Comparison of ENCODE assay signal across 8 cellular contexts in the genomic region with DNA sequence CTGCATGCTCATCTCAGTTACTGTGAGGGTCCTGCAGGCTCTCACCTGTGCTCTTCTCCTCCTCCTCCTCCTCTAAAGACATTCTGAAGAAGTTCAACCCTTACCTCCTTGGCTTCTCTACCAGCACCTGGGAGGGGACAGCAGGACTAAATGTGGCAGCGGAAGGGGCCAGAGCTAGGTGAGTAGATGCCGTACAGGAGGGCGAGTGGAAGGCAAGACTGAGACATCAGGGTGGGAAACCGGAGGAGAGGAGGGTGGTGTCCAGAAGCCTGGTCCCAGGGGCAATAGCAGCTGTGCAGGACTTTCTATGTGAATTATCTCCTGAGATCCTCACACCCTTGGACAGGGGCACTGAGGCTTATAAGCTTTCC.
DNase-seq lines count a peak whose midpoint lies in the region; ATAC-seq and TF ChIP-seq lines count a peak whose summit lies in the region.

No MANE protein-coding gene starts in this region.

- ATAC-seq in left cardiac atrium (no peak), GM18520 (IDR thresholded peaks at IDR 0.05; ENCODE audit: unreplicated experiment) (no peak), HG02938 (IDR thresholded peaks at IDR 0.05; ENCODE audit: unreplicated experiment) (no peak)

- no peak overlapping the region for H2AFZ ChIP-seq in neural cell (ENCODE audit: low read depth, low read length)
- no peak overlapping the region for H2AFZ ChIP-seq in Karpas-422 (ENCODE audit: low read length)

- intact Hi-C loops in left ventricle myocardium inferior (cut with micrococcal nuclease): no loop called here
- intact Hi-C loops in left cardiac atrium (cut with DNase I): no loop called here
- intact Hi-C loops in vagina (cut with DNase I): loop anchor here (10.0 kb wide), 1 partner anchor 134 kb away; a partner anchor contains a TSS

- no peak overlapping the region for H3K4me2 ChIP-seq in neural cell (ENCODE audit: low read length)
- no peak overlapping the region for H3K4me2 ChIP-seq in Karpas-422 (ENCODE audit: low read depth, low read length, poor library complexity, severe bottlenecking)

- H3K9ac ChIP-seq in neural cell (ENCODE audit: low read length) (peak overlapping the region; percentile 43), Karpas-422 (ENCODE audit: low read length) (no peak overlapping the region)

- H3K9me3 ChIP-seq in left ventricle myocardium inferior (replicated peaks): no peaks in the 10 kb centered on the region
- H3K9me3 ChIP-seq in neural cell (ENCODE audit: low read length): no peaks in the 10 kb centered on the region
- H3K9me3 ChIP-seq in vagina: no peaks in the 10 kb centered on the region
- H3K9me3 ChIP-seq in Karpas-422 (ENCODE audit: low read length): no peaks in the 10 kb centered on the region

- DNase-seq in left ventricle myocardium inferior: no peak
- DNase-seq in left cardiac atrium: no peak
- DNase-seq in coronary artery (ENCODE audit: low spot score): no peak
- DNase-seq in vagina (ENCODE audit: extremely low spot score in 2 of 2): no peak
- no peak for DNase-seq in Karpas-422

- no peak for TF ChIP-seq CTCF in left ventricle myocardium inferior (IDR thresholded peaks at IDR 0.05; ENCODE audit: borderline replicate concordance)
- TF ChIP-seq CTCF in coronary artery (IDR thresholded peaks at IDR 0.05): no peak
- no peak for TF ChIP-seq CTCF in neural cell (IDR thresholded peaks at IDR 0.05; ENCODE audit: poor library complexity, severe bottlenecking)
- TF ChIP-seq CTCF in vagina (IDR thresholded peaks at IDR 0.05): no peak

- H3F3A ChIP-seq in neural cell (ENCODE audit: insufficient read depth, low read length, poor library complexity, severe bottlenecking): no peaks in the 10 kb centered on the region

- no peak for TF ChIP-seq POLR2A in vagina (IDR thresholded peaks at IDR 0.05)

- H3K4me3 ChIP-seq in left ventricle myocardium inferior: no peak overlapping the region
- H3K4me3 ChIP-seq in coronary artery: no peak overlapping the region
- H3K4me3 ChIP-seq in neural cell (ENCODE audit: low read length): peak overlapping the region; percentile 41
- H3K4me3 ChIP-seq in vagina: no peak overlapping the region
- H3K4me3 ChIP-seq in Karpas-422 (ENCODE audit: low read length): no peak overlapping the region

- no peaks in the 10 kb centered on the region for H3K9me2 ChIP-seq in neural cell (ENCODE audit: insufficient read depth, low read length)
- no peaks in the 10 kb centered on the region for H3K9me2 ChIP-seq in Karpas-422 (replicated peaks; ENCODE audit: insufficient read depth, low read length)

- no peak for TF ChIP-seq EP300 in neural cell (conservative IDR thresholded peaks at IDR 0.05; ENCODE audit: poor library complexity, severe bottlenecking)

- H3K79me2 ChIP-seq in neural cell (replicated peaks; ENCODE audit: insufficient read depth, low read length) (no peaks in the 10 kb centered on the region), Karpas-422 (ENCODE audit: low read length) (no peaks in the 10 kb centered on the region)

- TF ChIP-seq RAD21 in neural cell (conservative IDR thresholded peaks at IDR 0.05): no peak

- H3K27me3 ChIP-seq in left ventricle myocardium inferior (ENCODE audit: low read depth) (no peaks in the 10 kb centered on the region), neural cell (ENCODE audit: insufficient read depth, low read depth, low read length) (no peaks in the 10 kb centered on the region), vagina (no peaks in the 10 kb centered on the region), Karpas-422 (ENCODE audit: low read length) (no peaks in the 10 kb centered on the region)

- H3K4me1 ChIP-seq in left ventricle myocardium inferior (peaks cover 39% of the 10 kb centered on the region), vagina (peaks cover 45% of the 10 kb centered on the region), Karpas-422 (ENCODE audit: low read length) (no peaks in the 10 kb centered on the region)

- no peaks in the 10 kb centered on the region for H4K20me1 ChIP-seq in neural cell (ENCODE audit: insufficient read depth)
- H4K20me1 ChIP-seq in Karpas-422 (ENCODE audit: insufficient read depth, low read depth, low read length): no peaks in the 10 kb centered on the region

- H3K27ac ChIP-seq in left ventricle myocardium inferior (replicated peaks): peak overlapping the region; percentile 73
- peak overlapping the region; percentile 75 to 100 for H3K27ac ChIP-seq in coronary artery
- H3K27ac ChIP-seq in neural cell (ENCODE audit: low read length): peak overlapping the region; percentile 68
- H3K27ac ChIP-seq in vagina: peak overlapping the region; percentile 90
- no peak overlapping the region for H3K27ac ChIP-seq in Karpas-422 (ENCODE audit: low read length)

- H3K36me3 ChIP-seq in left ventricle myocardium inferior: no peaks in the 10 kb centered on the region
- no peaks in the 10 kb centered on the region for H3K36me3 ChIP-seq in neural cell (ENCODE audit: insufficient read depth, low read length)
- no peaks in the 10 kb centered on the region for H3K36me3 ChIP-seq in vagina
- H3K36me3 ChIP-seq in Karpas-422 (ENCODE audit: insufficient read depth, low read length): no peaks in the 10 kb centered on the region

TF ChIP-seq in neural cell, 6 proteins besides CTCF, POLR2A, EP300 and RAD21:
- TF ChIP-seq, protein P1, sequence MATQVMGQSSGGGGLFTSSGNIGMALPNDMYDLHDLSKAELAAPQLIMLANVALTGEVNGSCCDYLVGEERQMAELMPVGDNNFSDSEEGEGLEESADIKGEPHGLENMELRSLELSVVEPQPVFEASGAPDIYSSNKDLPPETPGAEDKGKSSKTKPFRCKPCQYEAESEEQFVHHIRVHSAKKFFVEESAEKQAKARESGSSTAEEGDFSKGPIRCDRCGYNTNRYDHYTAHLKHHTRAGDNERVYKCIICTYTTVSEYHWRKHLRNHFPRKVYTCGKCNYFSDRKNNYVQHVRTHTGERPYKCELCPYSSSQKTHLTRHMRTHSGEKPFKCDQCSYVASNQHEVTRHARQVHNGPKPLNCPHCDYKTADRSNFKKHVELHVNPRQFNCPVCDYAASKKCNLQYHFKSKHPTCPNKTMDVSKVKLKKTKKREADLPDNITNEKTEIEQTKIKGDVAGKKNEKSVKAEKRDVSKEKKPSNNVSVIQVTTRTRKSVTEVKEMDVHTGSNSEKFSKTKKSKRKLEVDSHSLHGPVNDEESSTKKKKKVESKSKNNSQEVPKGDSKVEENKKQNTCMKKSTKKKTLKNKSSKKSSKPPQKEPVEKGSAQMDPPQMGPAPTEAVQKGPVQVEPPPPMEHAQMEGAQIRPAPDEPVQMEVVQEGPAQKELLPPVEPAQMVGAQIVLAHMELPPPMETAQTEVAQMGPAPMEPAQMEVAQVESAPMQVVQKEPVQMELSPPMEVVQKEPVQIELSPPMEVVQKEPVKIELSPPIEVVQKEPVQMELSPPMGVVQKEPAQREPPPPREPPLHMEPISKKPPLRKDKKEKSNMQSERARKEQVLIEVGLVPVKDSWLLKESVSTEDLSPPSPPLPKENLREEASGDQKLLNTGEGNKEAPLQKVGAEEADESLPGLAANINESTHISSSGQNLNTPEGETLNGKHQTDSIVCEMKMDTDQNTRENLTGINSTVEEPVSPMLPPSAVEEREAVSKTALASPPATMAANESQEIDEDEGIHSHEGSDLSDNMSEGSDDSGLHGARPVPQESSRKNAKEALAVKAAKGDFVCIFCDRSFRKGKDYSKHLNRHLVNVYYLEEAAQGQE (IDR thresholded peaks at IDR 0.05; ENCODE audit: borderline replicate concordance): no peak
- no peak for TF ChIP-seq TAF1 (IDR thresholded peaks at IDR 0.05; ENCODE audit: low read depth)
- no peak for TF ChIP-seq MXI1 (conservative IDR thresholded peaks at IDR 0.05; ENCODE audit: poor library complexity, severe bottlenecking)
- no peak for TF ChIP-seq EZH2 (IDR thresholded peaks at IDR 0.05; ENCODE audit: borderline replicate concordance, insufficient read depth, low read length, poor library complexity, severe bottlenecking)
- no peak for TF ChIP-seq SMC3 (conservative IDR thresholded peaks at IDR 0.05; ENCODE audit: poor library complexity)
- no peak for TF ChIP-seq POLR2AphosphoS5 (IDR thresholded peaks at IDR 0.05)
TF ChIP-seq in neural cell: peak in this region for 0.
